Comparison of ENCODE assay signal across 30 cellular contexts in the genomic region with DNA sequence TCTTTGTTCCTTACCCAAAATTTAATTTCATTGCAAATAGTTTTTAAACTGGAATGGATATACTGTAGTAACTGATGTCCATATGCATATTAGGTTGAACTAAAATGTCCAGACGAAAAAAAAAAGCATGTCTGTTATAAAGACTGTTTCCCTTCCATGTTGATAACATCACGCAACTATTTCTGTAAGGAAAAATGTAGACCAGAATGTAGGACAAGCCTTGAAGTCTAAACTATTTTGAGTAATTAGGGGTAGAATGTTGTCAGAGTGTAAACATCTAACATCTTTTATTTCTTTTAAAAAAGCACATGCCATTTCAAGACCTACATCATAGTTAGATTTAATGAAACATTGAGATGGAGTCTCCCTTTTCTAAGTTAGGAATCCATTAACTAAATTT.
"Had no signal": no experiment of that assay in that cellular context is flagged by ENCODE, and none has a peak within 500 bp of the region (broad histone marks: within the 10 kb centered on the region; RNA-seq: fewer than 3 reads in every experiment).

No MANE protein-coding gene starts in this region.

- H3K36me3 ChIP-seq: adrenal gland, colonic mucosa, gastroesophageal sphincter had no signal

- H3K4me3 ChIP-seq: adrenal gland, body of pancreas, colonic mucosa, gastroesophageal sphincter had no signal

- ATAC-seq: activated CD4-positive, alpha-beta T cell treated with anti-CD3 and anti-CD28 coated beads for 36 hours; activated CD8-positive, alpha-beta memory T cell treated with anti-CD3 and anti-CD28 coated beads, Interleukin-2, amount 10 ng/mL, durations not matched to agents 7 days and 5 days; activated CD8-positive, alpha-beta T cell treated with anti-CD3 and anti-CD28 coated beads, Interleukin-2, amount 10 ng/mL, durations not matched to agents 7 days and 5 days; activated naive CD8-positive, alpha-beta T cell treated with anti-CD3 and anti-CD28 coated beads, Interleukin-2, amount 50 U/mL, for 24 hours; body of pancreas; esophagus mucosa; gastroesophageal sphincter; T-helper 17 cell had no signal

- H3K27me3 ChIP-seq: adrenal gland, body of pancreas, colonic mucosa, gastroesophageal sphincter had no signal

- DNase-seq: activated CD4-positive, alpha-beta memory T cell treated with anti-CD3 and anti-CD28 coated beads for 36 hours; activated CD4-positive, alpha-beta T cell treated with anti-CD3 and anti-CD28 coated beads for 36 hours; activated CD4-positive, alpha-beta T cell treated with anti-CD3 and anti-CD28 coated beads, Interleukin-2, amount 10 ng/mL, durations not matched to agents 24 days and 14 days; activated CD4-positive, CD25-positive, alpha-beta regulatory T cell; activated CD4-positive, CD25-positive, alpha-beta regulatory T cell treated with anti-CD3 and anti-CD28 coated beads, Interleukin-2, amount 50 U/mL, for 72 hours; activated CD8-positive, alpha-beta memory T cell treated with anti-CD3 and anti-CD28 coated beads, Interleukin-2, amount 10 ng/mL, durations not matched to agents 7 days and 5 days; activated CD8-positive, alpha-beta memory T cell treated with anti-CD3 and anti-CD28 coated beads, Interleukin-2, amount 50 U/mL, for 4 hours; activated CD8-positive, alpha-beta T cell treated with anti-CD3 and anti-CD28 coated beads, Interleukin-2, amount 10 ng/mL, durations not matched to agents 7 days and 5 days; activated effector memory CD4-positive, alpha-beta T cell treated with anti-CD3 and anti-CD28 coated beads, Interleukin-2, amount 50 U/mL, for 16 hours; activated naive CD4-positive, alpha-beta T cell treated with anti-CD3 and anti-CD28 coated beads for 36 hours; activated naive CD8-positive, alpha-beta T cell treated with anti-CD3 and anti-CD28 coated beads for 36 hours; activated naive CD8-positive, alpha-beta T cell treated with anti-CD3 and anti-CD28 coated beads, Interleukin-2, amount 50 U/mL, for 24 hours; activated T-cell treated with anti-CD3 and anti-CD28 coated beads, Interleukin-2, amount 50 U/mL, for 1 hour; activated T-cell treated with anti-CD3 and anti-CD28 coated beads, Interleukin-2, amount 50 U/mL, for 48 hours; adrenal gland; amygdala; aorta; body of pancreas; caudate nucleus; cerebellar nuclear complex; colonic mucosa; effector CD8-positive, alpha-beta T cell; endodermal cell; foreskin melanocyte; hippocampal formation; T-helper 1 cell; T-helper 17 cell; T1000 had no signal

- H3K9me3 ChIP-seq: adrenal gland, body of pancreas, colonic mucosa, gastroesophageal sphincter had no signal

- H3K4me1 ChIP-seq: adrenal gland, body of pancreas, colonic mucosa, gastroesophageal sphincter had no signal

- H3K27ac ChIP-seq: adrenal gland, body of pancreas, colonic mucosa, gastroesophageal sphincter had no signal
